In the genomic region with DNA sequence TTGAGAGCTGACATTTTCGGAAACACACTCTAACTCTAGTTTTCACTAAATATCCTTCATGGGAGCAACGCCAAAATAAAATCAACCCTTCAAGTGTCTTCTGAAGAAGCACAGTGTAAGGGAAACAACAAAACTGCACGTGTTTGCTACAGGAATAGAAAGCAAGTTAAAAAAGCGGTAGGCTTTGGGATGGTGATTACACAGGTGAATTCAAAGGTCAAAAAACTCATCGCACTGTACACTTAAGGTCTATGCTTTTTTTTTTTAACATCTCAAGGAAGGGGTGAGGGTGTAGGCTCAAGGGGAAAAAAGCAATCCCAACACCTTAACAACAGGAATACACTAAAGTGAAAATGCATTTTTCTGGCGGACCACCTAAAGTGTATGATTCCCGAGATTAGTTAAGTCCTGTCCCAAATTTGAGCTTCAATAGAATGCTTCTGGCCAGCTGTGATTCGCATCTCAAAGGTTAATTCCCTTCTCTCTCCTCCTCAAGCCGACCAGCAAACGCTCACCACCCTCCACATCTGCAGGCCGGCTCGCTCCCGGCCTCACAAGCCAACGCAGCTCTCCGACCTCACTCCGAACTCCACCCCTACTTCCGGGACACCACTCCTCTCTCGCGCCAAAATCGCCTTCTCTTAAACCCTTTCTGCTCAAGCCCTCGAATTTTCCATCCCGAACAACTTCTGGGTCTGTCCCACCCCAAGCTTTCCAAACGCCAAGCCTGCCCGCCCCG, we compare ENCODE assay signal across 8 cellular contexts.
DNase-seq lines count a peak whose midpoint lies in the region; ATAC-seq and TF ChIP-seq lines count a peak whose summit lies in the region.

No MANE protein-coding gene starts in this region.

- in situ Hi-C loops in KBM-7 (cut with MboI; ENCODE audit: low pct_unique_long_range_greater_than_20kb, low sequenced_read_pairs): loop anchor here (25.0 kb wide), 1 partner anchor 345 kb away; no protein-coding TSS in a partner anchor

- ATAC-seq in GM21825 (IDR thresholded peaks at IDR 0.05; ENCODE audit: unreplicated experiment): peak; percentile 38

- peak overlapping the region; percentile 76 for H3K4me3 ChIP-seq in choroid plexus epithelial cell (ENCODE audit: low read depth, low read length)

- TF ChIP-seq CTCF in choroid plexus epithelial cell (conservative IDR thresholded peaks at IDR 0.05; ENCODE audit: low read depth, low read length): no peak

- DNase-seq in SIG-M5 treated with dmso at 0.1 percent for 504 hours (lab: John Stamatoyannopoulos, UW; ENCODE audit: unreplicated experiment) (peak; percentile 72), SIG-M5 (lab: John Stamatoyannopoulos, UW) (no peak), KBM-7 (peak; percentile 67), SKM-1 (lab: John Stamatoyannopoulos, UW; ENCODE audit: unreplicated experiment) (peak; percentile 31), choroid plexus epithelial cell (ENCODE audit: low read depth) (peak; percentile 64), kidney glomerular epithelial cell (lab: John Stamatoyannopoulos, UW) (peak; percentile 21)
- peak; percentile 41 for DNase-seq in stimulated activated CD4-positive, alpha-beta T cell treated with anti-CD3 and anti-CD28 coated beads, Interleukin-4, amount 100 ng/mL, for 24 hours
